ENCODE assay signal across 8 cellular contexts in the genomic region with DNA sequence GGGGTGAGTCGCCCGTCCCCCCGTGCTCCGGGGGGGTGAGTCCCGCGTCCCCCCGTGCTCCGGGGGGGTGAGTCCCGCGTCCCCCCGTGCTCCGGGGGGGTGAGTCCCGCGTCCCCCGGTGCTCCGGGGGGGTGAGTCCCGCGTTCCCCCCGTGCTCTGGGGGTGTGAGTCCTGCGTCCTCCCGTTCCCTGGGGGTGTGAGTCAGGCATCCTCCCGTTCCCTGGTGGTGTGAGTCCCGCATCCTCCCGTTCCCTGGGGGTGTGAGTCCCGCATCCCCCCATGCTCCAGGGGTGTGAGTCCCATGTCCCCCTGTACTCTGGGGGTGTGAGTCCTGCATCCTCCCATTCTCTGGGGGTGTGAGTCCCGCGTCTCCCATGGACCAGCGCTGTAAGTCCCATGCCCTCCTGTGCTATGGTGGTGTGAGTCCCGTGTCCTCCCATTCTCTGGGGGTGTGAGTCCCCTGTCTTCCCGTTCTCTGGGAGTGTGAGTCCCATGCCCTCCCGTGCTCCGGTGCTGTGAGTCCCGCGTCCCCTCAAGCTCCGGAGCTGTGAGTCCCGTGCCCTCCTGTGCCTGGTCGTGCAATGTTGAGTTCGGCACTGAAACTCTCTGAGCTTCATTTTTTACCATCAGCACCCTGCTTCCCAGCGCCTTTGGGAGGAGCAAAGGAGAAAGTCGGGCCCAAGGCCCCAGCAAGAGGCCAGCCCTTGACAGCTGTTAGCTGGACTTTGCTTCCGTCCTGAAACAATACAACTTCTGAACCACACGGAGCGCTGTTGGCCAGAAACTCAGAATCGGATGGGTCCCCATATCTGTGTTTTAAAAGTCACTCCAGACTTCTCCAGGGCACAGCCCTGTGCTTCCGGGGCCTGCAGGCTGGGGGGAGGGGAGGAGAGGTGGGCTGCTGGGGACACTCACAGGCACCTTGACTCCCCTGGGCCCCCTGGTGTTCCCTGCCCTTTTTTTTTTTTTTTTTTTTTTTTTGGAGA. TPM values are rescaled to one million over a fixed set of nuclear protein-coding genes. Genes with fewer than 3 reads are reported as not detected.
DNase-seq lines count a peak whose midpoint lies in the region; ATAC-seq, FAIRE-seq and TF ChIP-seq lines count a peak whose summit lies in the region.

No MANE protein-coding gene starts in this region.

- no peaks in the 10 kb centered on the region for H3K27me3 ChIP-seq in right atrium auricular region

- no peaks in the 10 kb centered on the region for H3K9me3 ChIP-seq in right atrium auricular region

- intact Hi-C loops in activated CD4-positive, alpha-beta memory T cell treated with anti-CD3 and anti-CD28 coated beads for 36 hours (cut with micrococcal nuclease) = no loop called here
- intact Hi-C loops in activated CD8-positive, alpha-beta T cell treated with anti-CD3 and anti-CD28 coated beads for 36 hours (cut with micrococcal nuclease) = no loop called here

- H3K4me1 ChIP-seq in right atrium auricular region = peaks cover 0 to 15% of the 10 kb centered on the region in 2 donors

- DNase-seq in activated CD4-positive, alpha-beta memory T cell treated with anti-CD3 and anti-CD28 coated beads for 36 hours = peak; percentile 23
- DNase-seq in activated CD4-positive, alpha-beta memory T cell treated with anti-CD3 and anti-CD28 coated beads, Interleukin-2, amount 10 ng/mL, durations not matched to agents 7 days and 5 days = no peak
- DNase-seq in NCI-H2171 (lab: John Stamatoyannopoulos, UW) (peak; percentile 32), right atrium auricular region (ENCODE audit: low spot score) (peak; percentile 68), GM19239 (ENCODE audit: insufficient read length, low spot score) (no peak)
- peak; percentile 42 for DNase-seq in activated CD8-positive, alpha-beta T cell treated with anti-CD3 and anti-CD28 coated beads for 36 hours
- DNase-seq in stimulated activated effector memory CD8-positive, alpha-beta T cell treated with anti-CD3 and anti-CD28 coated beads, Interleukin-12 subunit alpha, Interleukin-12 subunit beta, amount 100 ng/mL, for 72 hours (ENCODE audit: low spot score in 2 of 2) = no peak

- H3K4me1 Mint-ChIP-seq in activated CD4-positive, alpha-beta memory T cell treated with anti-CD3 and anti-CD28 coated beads for 36 hours (ENCODE audit: low read depth) = peaks cover 3% of the 10 kb centered on the region
- H3K4me1 Mint-ChIP-seq in activated CD4-positive, alpha-beta memory T cell treated with anti-CD3 and anti-CD28 coated beads, Interleukin-2, amount 10 ng/mL, durations not matched to agents 7 days and 5 days = peaks cover 2% of the 10 kb centered on the region
- H3K4me1 Mint-ChIP-seq in activated CD8-positive, alpha-beta T cell treated with anti-CD3 and anti-CD28 coated beads for 36 hours (ENCODE audit: low read depth) = peaks cover 2% of the 10 kb centered on the region
- H3K4me1 Mint-ChIP-seq in stimulated activated effector memory CD8-positive, alpha-beta T cell treated with anti-CD3 and anti-CD28 coated beads, Interleukin-12 subunit alpha, Interleukin-12 subunit beta, amount 100 ng/mL, for 72 hours = peaks cover 5% of the 10 kb centered on the region

- H3K9me3 Mint-ChIP-seq in activated CD4-positive, alpha-beta memory T cell treated with anti-CD3 and anti-CD28 coated beads for 36 hours = peaks cover 7% of the 10 kb centered on the region
- peaks cover 9% of the 10 kb centered on the region for H3K9me3 Mint-ChIP-seq in activated CD4-positive, alpha-beta memory T cell treated with anti-CD3 and anti-CD28 coated beads, Interleukin-2, amount 10 ng/mL, durations not matched to agents 7 days and 5 days
- peaks cover 3% of the 10 kb centered on the region for H3K9me3 Mint-ChIP-seq in activated CD8-positive, alpha-beta T cell treated with anti-CD3 and anti-CD28 coated beads for 36 hours
- peaks cover 3% of the 10 kb centered on the region for H3K9me3 Mint-ChIP-seq in stimulated activated effector memory CD8-positive, alpha-beta T cell treated with anti-CD3 and anti-CD28 coated beads, Interleukin-12 subunit alpha, Interleukin-12 subunit beta, amount 100 ng/mL, for 72 hours

- CTCF ChIA-PET in activated CD4-positive, alpha-beta memory T cell treated with anti-CD3 and anti-CD28 coated beads for 36 hours (lab: Charles Lee) = interaction anchor here (1.0 to 5.9 kb wide), 3 partner anchors 9 to 120 kb away, joined by 3 to 34 read pairs (median 3); no protein-coding TSS in a partner anchor
- CTCF ChIA-PET in activated CD4-positive, alpha-beta memory T cell treated with anti-CD3 and anti-CD28 coated beads, Interleukin-2, amount 10 ng/mL, durations not matched to agents 7 days and 5 days (lab: Charles Lee) = interaction anchor here (0.7 to 1.3 kb wide), 3 partner anchors 12 to 276 kb away, joined by 3 to 4 read pairs (median 3); partner anchors contain the start of gene ZC3H18
- CTCF ChIA-PET in activated CD8-positive, alpha-beta T cell treated with anti-CD3 and anti-CD28 coated beads for 36 hours (lab: Charles Lee) = interaction anchor here (0.8 to 1.4 kb wide), 4 partner anchors 10 to 121 kb away, joined by 3 to 4 read pairs (median 3); no protein-coding TSS in a partner anchor

- ATAC-seq in activated CD8-positive, alpha-beta T cell treated with anti-CD3 and anti-CD28 coated beads for 36 hours = peak; percentile 43
- peak; percentile 48 for ATAC-seq in stimulated activated effector memory CD8-positive, alpha-beta T cell treated with anti-CD3 and anti-CD28 coated beads, Interleukin-12 subunit alpha, Interleukin-12 subunit beta, amount 100 ng/mL, for 72 hours
- no peak for ATAC-seq in GM19324 (IDR thresholded peaks at IDR 0.05; ENCODE audit: low FRiP score, unreplicated experiment)

- H3K36me3 Mint-ChIP-seq in activated CD4-positive, alpha-beta memory T cell treated with anti-CD3 and anti-CD28 coated beads for 36 hours = no peaks in the 10 kb centered on the region
- peaks cover 3% of the 10 kb centered on the region for H3K36me3 Mint-ChIP-seq in activated CD4-positive, alpha-beta memory T cell treated with anti-CD3 and anti-CD28 coated beads, Interleukin-2, amount 10 ng/mL, durations not matched to agents 7 days and 5 days (ENCODE audit: low read depth)
- H3K36me3 Mint-ChIP-seq in activated CD8-positive, alpha-beta T cell treated with anti-CD3 and anti-CD28 coated beads for 36 hours (ENCODE audit: low read depth) = no peaks in the 10 kb centered on the region
- H3K36me3 Mint-ChIP-seq in stimulated activated effector memory CD8-positive, alpha-beta T cell treated with anti-CD3 and anti-CD28 coated beads, Interleukin-12 subunit alpha, Interleukin-12 subunit beta, amount 100 ng/mL, for 72 hours = no peaks in the 10 kb centered on the region

- H3K36me3 ChIP-seq in right atrium auricular region = no peaks in the 10 kb centered on the region

- H3K4me3 ChIP-seq in right atrium auricular region = no peak overlapping the region

- no peak overlapping the region for H3K27ac Mint-ChIP-seq in activated CD4-positive, alpha-beta memory T cell treated with anti-CD3 and anti-CD28 coated beads for 36 hours
- no peak overlapping the region for H3K27ac Mint-ChIP-seq in activated CD4-positive, alpha-beta memory T cell treated with anti-CD3 and anti-CD28 coated beads, Interleukin-2, amount 10 ng/mL, durations not matched to agents 7 days and 5 days
- H3K27ac Mint-ChIP-seq in activated CD8-positive, alpha-beta T cell treated with anti-CD3 and anti-CD28 coated beads for 36 hours = no peak overlapping the region
- no peak overlapping the region for H3K27ac Mint-ChIP-seq in stimulated activated effector memory CD8-positive, alpha-beta T cell treated with anti-CD3 and anti-CD28 coated beads, Interleukin-12 subunit alpha, Interleukin-12 subunit beta, amount 100 ng/mL, for 72 hours

- H3K4me3 Mint-ChIP-seq in activated CD4-positive, alpha-beta memory T cell treated with anti-CD3 and anti-CD28 coated beads for 36 hours = no peak overlapping the region
- H3K4me3 Mint-ChIP-seq in activated CD4-positive, alpha-beta memory T cell treated with anti-CD3 and anti-CD28 coated beads, Interleukin-2, amount 10 ng/mL, durations not matched to agents 7 days and 5 days = no peak overlapping the region
- H3K4me3 Mint-ChIP-seq in activated CD8-positive, alpha-beta T cell treated with anti-CD3 and anti-CD28 coated beads for 36 hours = no peak overlapping the region
- H3K4me3 Mint-ChIP-seq in stimulated activated effector memory CD8-positive, alpha-beta T cell treated with anti-CD3 and anti-CD28 coated beads, Interleukin-12 subunit alpha, Interleukin-12 subunit beta, amount 100 ng/mL, for 72 hours = no peak overlapping the region

- peak; percentile 38 for TF ChIP-seq CTCF in activated CD8-positive, alpha-beta T cell treated with anti-CD3 and anti-CD28 coated beads for 36 hours (IDR thresholded peaks at IDR 0.05)
- TF ChIP-seq CTCF in right atrium auricular region (IDR thresholded peaks at IDR 0.05) = peak; percentile 40 to 55

- POLR2A ChIA-PET in activated CD4-positive, alpha-beta memory T cell treated with anti-CD3 and anti-CD28 coated beads for 36 hours (lab: Charles Lee) = no interaction called here
- POLR2A ChIA-PET in activated CD4-positive, alpha-beta memory T cell treated with anti-CD3 and anti-CD28 coated beads, Interleukin-2, amount 10 ng/mL, durations not matched to agents 7 days and 5 days (lab: Charles Lee) = no interaction called here
- POLR2A ChIA-PET in activated CD8-positive, alpha-beta T cell treated with anti-CD3 and anti-CD28 coated beads for 36 hours (lab: Charles Lee) = no interaction called here

- no peak overlapping the region for H3K27ac ChIP-seq in right atrium auricular region

- H3K27me3 Mint-ChIP-seq in activated CD4-positive, alpha-beta memory T cell treated with anti-CD3 and anti-CD28 coated beads for 36 hours = peaks cover 7% of the 10 kb centered on the region
- peaks cover 5% of the 10 kb centered on the region for H3K27me3 Mint-ChIP-seq in activated CD4-positive, alpha-beta memory T cell treated with anti-CD3 and anti-CD28 coated beads, Interleukin-2, amount 10 ng/mL, durations not matched to agents 7 days and 5 days
- peaks cover 2% of the 10 kb centered on the region for H3K27me3 Mint-ChIP-seq in activated CD8-positive, alpha-beta T cell treated with anti-CD3 and anti-CD28 coated beads for 36 hours

- FAIRE-seq in GM19239 (lab: Jason Lieb, UNC) = no peak

RNA-seq across cellular contexts. Expression of gene ZC3H18, which starts 11.5 kb away (rescaled TPM):
- total RNA-seq in activated CD4-positive, alpha-beta memory T cell treated with anti-CD3 and anti-CD28 coated beads for 36 hours = 10 to 100 TPM; 72.0 to 72.7 TPM
- total RNA-seq in activated CD4-positive, alpha-beta memory T cell treated with anti-CD3 and anti-CD28 coated beads, Interleukin-2, amount 10 ng/mL, durations not matched to agents 7 days and 5 days = 10 to 100 TPM; 75.9 to 78.6 TPM
- total RNA-seq in activated CD8-positive, alpha-beta T cell treated with anti-CD3 and anti-CD28 coated beads for 36 hours = 10 to 100 TPM; 67.7 to 73.5 TPM
- total RNA-seq in right atrium auricular region = 10 to 100 TPM in 1 of 2 donors, 1 to 10 TPM in 1; 7.9 to 10.0 TPM

Comparison
In these comparisons a context has a peak if more than half of its experiments do, and no peak if none do; other contexts are left out.
1. DNase-seq: peak in activated CD4-positive, alpha-beta memory T cell treated with anti-CD3 and anti-CD28 coated beads for 36 hours (single experiment), NCI-H2171 (single experiment), activated CD8-positive, alpha-beta T cell treated with anti-CD3 and anti-CD28 coated beads for 36 hours (single experiment) and right atrium auricular region (single experiment); none in activated CD4-positive, alpha-beta memory T cell treated with anti-CD3 and anti-CD28 coated beads, Interleukin-2, amount 10 ng/mL, durations not matched to agents 7 days and 5 days (single experiment), stimulated activated effector memory CD8-positive, alpha-beta T cell treated with anti-CD3 and anti-CD28 coated beads, Interleukin-12 subunit alpha, Interleukin-12 subunit beta, amount 100 ng/mL, for 72 hours (0 of 2) and GM19239 (single experiment).
2. RNA of gene ZC3H18, which starts 11.5 kb away (total RNA-seq): 75.9 to 78.6 TPM in activated CD4-positive, alpha-beta memory T cell treated with anti-CD3 and anti-CD28 coated beads, Interleukin-2, amount 10 ng/mL, durations not matched to agents 7 days and 5 days, 67.7 to 73.5 TPM in activated CD8-positive, alpha-beta T cell treated with anti-CD3 and anti-CD28 coated beads for 36 hours and 72.0 to 72.7 TPM in activated CD4-positive, alpha-beta memory T cell treated with anti-CD3 and anti-CD28 coated beads for 36 hours; 7.9 to 10.0 TPM in right atrium auricular region; every median in the first group is over 4 times any median in the second.